In the genomic region with DNA sequence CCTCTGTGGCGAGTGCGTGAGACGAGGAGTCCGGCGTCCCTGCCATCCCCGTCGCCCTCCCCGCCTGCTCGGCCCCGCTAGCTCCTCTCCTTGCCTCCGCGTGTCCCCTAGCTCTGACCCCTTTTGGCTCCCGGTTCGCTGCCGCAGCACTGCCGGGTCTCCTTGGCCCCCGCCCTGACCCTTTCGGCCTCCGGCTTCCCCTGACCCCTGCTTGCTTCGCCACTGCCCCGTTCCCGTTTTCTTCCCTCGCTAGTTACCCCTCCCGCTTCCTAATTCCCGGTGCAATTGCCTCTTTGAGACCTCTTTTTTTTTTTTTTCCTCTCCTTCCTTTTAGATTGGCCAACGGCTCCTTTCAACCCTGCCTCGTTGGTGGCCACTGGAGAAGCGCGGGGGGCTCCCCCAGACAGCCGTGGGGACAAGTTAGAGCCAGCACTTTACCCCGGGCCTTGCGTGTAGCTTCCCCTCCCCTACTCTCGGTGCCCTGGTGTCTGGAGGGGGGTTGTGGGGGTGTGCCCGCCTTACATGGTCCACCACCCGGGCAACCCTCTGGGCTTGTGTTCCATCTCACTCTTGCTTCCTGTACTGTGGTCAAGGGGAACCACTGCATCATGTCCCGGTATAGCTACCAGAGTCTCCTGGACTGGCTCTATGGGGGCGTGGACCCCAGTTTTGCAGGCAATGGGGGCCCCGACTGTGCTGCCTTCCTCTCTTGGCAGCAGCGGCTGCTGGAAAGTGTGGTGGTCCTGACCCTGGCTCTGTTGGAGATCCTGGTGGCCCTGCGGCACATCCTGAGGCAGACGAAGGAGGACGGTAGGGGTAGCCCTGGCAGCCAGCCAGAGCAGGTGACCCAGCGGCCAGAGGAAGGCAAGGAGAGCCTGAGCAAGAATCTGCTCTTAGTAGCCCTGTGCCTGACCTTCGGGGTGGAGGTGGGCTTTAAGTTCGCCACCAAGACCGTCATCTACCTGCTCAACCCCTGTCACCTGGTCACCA, we compare ENCODE assay signal across 8 cellular contexts. TPM values are rescaled to one million over a fixed set of nuclear protein-coding genes. Genes with fewer than 3 reads are reported as not detected.
DNase-seq lines count a peak whose midpoint lies in the region; ATAC-seq, FAIRE-seq and TF ChIP-seq lines count a peak whose summit lies in the region.

No MANE protein-coding gene starts in this region.

- H3K36me3 ChIP-seq in DND-41 (ENCODE audit: insufficient read depth, low read length) (0 out of 2 replicates have a peak, but pooled peaks cover 7% of the 10 kb centered on the region), HEK293 (ENCODE audit: control insufficient read depth in 2 of 2, insufficient read depth in 1 of 2, low read length in 2 of 2) (no peaks in the 10 kb centered on the region), endothelial cell of umbilical vein (ENCODE audit: control insufficient read depth in 2 of 2, extremely low read depth in 1 of 2, insufficient read depth in 2 of 2, low read length in 2 of 2) (no peaks in the 10 kb centered on the region)

- H3K4me1 Mint-ChIP-seq in T-cell (peaks cover 36 to 49% (median 39%) of the 10 kb centered on the region in 3 donors), naive B cell (peaks cover 33 to 53% (median 41%) of the 10 kb centered on the region in 3 donors)

- CTCF ChIA-PET in HEK293 (lab: Yijun Ruan, JAX): no interaction called here
- CTCF ChIA-PET in T-cell (lab: Charles Lee): interaction anchor here in 1 of 2 donors (0.8 kb wide), 1 partner anchor 518 kb away, joined by 3 read pairs; no protein-coding TSS in a partner anchor
- CTCF ChIA-PET in endothelial cell of umbilical vein (lab: Charles Lee): interaction anchor here (1.8 to 3.5 kb wide), 3 partner anchors 23 to 143 kb away, joined by 6 to 17 read pairs (median 11); no protein-coding TSS in a partner anchor

- peaks cover 6% of the 10 kb centered on the region for H3K36me3 Mint-ChIP-seq in T-cell
- no peaks in the 10 kb centered on the region for H3K36me3 Mint-ChIP-seq in naive B cell

- H3K79me2 ChIP-seq in DND-41 (ENCODE audit: insufficient read depth, low read length) (peaks cover 12% of the 10 kb centered on the region), endothelial cell of umbilical vein (ENCODE audit: control insufficient read depth, insufficient read depth, low read length) (peaks cover 2% of the 10 kb centered on the region)

- TF ChIP-seq CTCF in DND-41 (IDR thresholded peaks at IDR 0.05; ENCODE audit: borderline replicate concordance, extremely low read depth, low read length, poor library complexity, severe bottlenecking) (no peak), HEK293 (tag by site-specific recombination; IDR thresholded peaks at IDR 0.05) (no peak), endothelial cell of umbilical vein (IDR thresholded peaks at IDR 0.05; ENCODE audit: extremely low read depth in 1 of 2, insufficient read depth in 1 of 2, low read depth in 1 of 2, low read length in 2 of 2) (no peak)

- no peaks in the 10 kb centered on the region for H4K20me1 ChIP-seq in DND-41 (ENCODE audit: insufficient read depth, low read length)
- H4K20me1 ChIP-seq in endothelial cell of umbilical vein (replicated peaks; ENCODE audit: control insufficient read depth, extremely low read depth, insufficient read depth, low read length): no peaks in the 10 kb centered on the region

- H3K27me3 Mint-ChIP-seq in T-cell (peaks cover 0 to 3% of the 10 kb centered on the region in 2 donors), naive B cell (no peaks in the 10 kb centered on the region)

- no peaks in the 10 kb centered on the region for H3K27me3 ChIP-seq in DND-41 (ENCODE audit: insufficient read depth, low read length, poor library complexity)
- H3K27me3 ChIP-seq in endothelial cell of umbilical vein (ENCODE audit: control insufficient read depth in 2 of 2, insufficient read depth in 2 of 2, low read length in 2 of 2): no peaks in the 10 kb centered on the region

- H3K4me2 ChIP-seq in DND-41 (ENCODE audit: insufficient read depth, low read length): peak overlapping the region; percentile 79
- H3K4me2 ChIP-seq in endothelial cell of umbilical vein (ENCODE audit: insufficient read depth, low read length): peak overlapping the region; percentile 67

- ATAC-seq in DND-41 (ENCODE audit: insufficient read depth, low read depth) (peak; percentile 20), T-cell (replicated peaks in 1 of 4) (peak in 2 of 4 experiments; percentile 3 to 6), naive B cell (ENCODE audit: low read depth in 2 of 2) (peak; percentile 22 to 36), GM18868 (IDR thresholded peaks at IDR 0.05; ENCODE audit: unreplicated experiment) (no peak)

- TF ChIP-seq POLR2A in endothelial cell of umbilical vein (IDR thresholded peaks at IDR 0.05; ENCODE audit: low read depth, low read length): no peak

- H3K9me3 ChIP-seq in DND-41 (ENCODE audit: insufficient read depth, low read length, severe bottlenecking) (no peaks in the 10 kb centered on the region), HEK293 (ENCODE audit: control insufficient read depth, insufficient read depth, low read depth, low read length) (no peaks in the 10 kb centered on the region), endothelial cell of umbilical vein (replicated peaks; ENCODE audit: control insufficient read depth, insufficient read depth, low read length) (no peaks in the 10 kb centered on the region)

- H3K9me3 Mint-ChIP-seq in T-cell (no peaks in the 10 kb centered on the region), naive B cell (peaks cover 0 to 7% (median 0%) of the 10 kb centered on the region in 7 donors)

- H3K4me1 ChIP-seq in DND-41 (ENCODE audit: insufficient read depth, low read length) (peaks cover 29% of the 10 kb centered on the region), HEK293 (ENCODE audit: control insufficient read depth, insufficient read depth, low read length) (peaks cover 3% of the 10 kb centered on the region), endothelial cell of umbilical vein (ENCODE audit: control insufficient read depth, extremely low read depth, insufficient read depth, low read length) (peaks cover 6% of the 10 kb centered on the region)

- POLR2A ChIA-PET in HEK293 (lab: Yijun Ruan, JAX): interaction anchor here (1.6 to 2.0 kb wide), 4 partner anchors 9 to 467 kb away, joined by 4 to 11 read pairs (median 4); partner anchors contain the start of gene NXT2
- POLR2A ChIA-PET in T-cell (lab: Charles Lee): interaction anchor here in 1 of 2 donors (0.7 kb wide), 2 partner anchors 10 to 260 kb away, joined by 3 read pairs; no protein-coding TSS in a partner anchor
- POLR2A ChIA-PET in endothelial cell of umbilical vein (lab: Charles Lee): interaction anchor here (0.9 to 1.1 kb wide), 2 partner anchors 41 to 48 kb away, joined by 3 read pairs; no protein-coding TSS in a partner anchor

- H3K27ac Mint-ChIP-seq in T-cell: peak overlapping the region; percentile 49 to 72
- peak overlapping the region in 5 of 6 donors; percentile 39 to 94 (median 87) for H3K27ac Mint-ChIP-seq in naive B cell

- H3K4me3 ChIP-seq in DND-41 (ENCODE audit: low read depth in 1 of 2, low read length in 2 of 2): peak overlapping the region; percentile 45 to 73; a peak in 3 of 4 replicates
- H3K4me3 ChIP-seq in HEK293 (ENCODE audit: low read depth, low read length): peak overlapping the region; percentile 52
- H3K4me3 ChIP-seq in endothelial cell of umbilical vein (replicated peaks in 1 of 3; ENCODE audit: insufficient read depth in 1 of 3, low read depth in 1 of 3, low read length in 3 of 3): peak overlapping the region; percentile 55 to 70 (median 68)

- DNase-seq in DND-41 (peak; percentile 13), T-cell (peak in 5 of 34 experiments; percentile 2 to 23 (median 8)), endothelial cell of umbilical vein (ENCODE audit: low read depth, low spot score) (no peak), naive B cell (peak; percentile 44), HPDE6-E6E7 (ENCODE audit: extremely low spot score) (no peak), H4 (ENCODE audit: low spot score) (no peak)

- TSS peak; percentile 23 for BruUV-seq in endothelial cell of umbilical vein (replicated peaks; lab: Mats Ljungman, UMichigan)

- no peaks in the 10 kb centered on the region for H3K9me1 ChIP-seq in endothelial cell of umbilical vein (replicated peaks; ENCODE audit: control insufficient read depth, extremely low read depth, insufficient read depth, low read length)

- H3K4me3 Mint-ChIP-seq in T-cell: peak overlapping the region; percentile 85 to 93 (median 85)
- peak overlapping the region; percentile 87 to 96 (median 91) for H3K4me3 Mint-ChIP-seq in naive B cell

- intact Hi-C loops in endothelial cell of umbilical vein (cut with micrococcal nuclease): loop anchor here (1.0 to 5.0 kb wide), 2 partner anchors 49 to 144 kb away; no protein-coding TSS in a partner anchor

- H2AFZ ChIP-seq in DND-41 (ENCODE audit: low read depth, low read length) (peak overlapping the region; percentile 62), endothelial cell of umbilical vein (ENCODE audit: low read depth, low read length) (peak overlapping the region; percentile 64)

- peak overlapping the region; percentile 72 for H3K9ac ChIP-seq in DND-41 (ENCODE audit: low read depth, low read length)
- peak overlapping the region; percentile 71 for H3K9ac ChIP-seq in endothelial cell of umbilical vein (replicated peaks; ENCODE audit: extremely low read depth, insufficient read depth, low read length)

- dilution Hi-C loops in endothelial cell of umbilical vein (cut with MboI; ENCODE audit: extremely low pct_ligation_motif_present, low sequenced_read_pairs): no loop called here

- H3K27ac ChIP-seq in DND-41 (ENCODE audit: low read length): peak overlapping the region; percentile 57
- H3K27ac ChIP-seq in HEK293 (ENCODE audit: extremely low read depth, low read depth, low read length): peak overlapping the region; percentile 76; the same call in 1 of the 2 replicates
- H3K27ac ChIP-seq in endothelial cell of umbilical vein (ENCODE audit: insufficient read depth, low read depth, low read length): peak overlapping the region; percentile 48

- peak; percentile 67 for FAIRE-seq in endothelial cell of umbilical vein (lab: Jason Lieb, UNC)

TF ChIP-seq in endothelial cell of umbilical vein, 7 proteins besides CTCF, POLR2A, EP300 and RAD21 (continues in another document):
- TF ChIP-seq EZH2 (IDR thresholded peaks at IDR 0.05; ENCODE audit: borderline replicate concordance, low read depth, low read length, severe bottlenecking) (no peak), POLR2AphosphoS5 (IDR thresholded peaks at IDR 0.05; ENCODE audit: insufficient read depth, low read depth, low read length) (no peak)

RNA-seq across cellular contexts. Expression of gene TMEM164, which starts 0.5 kb away (rescaled TPM):
- total RNA-seq in T-cell (10 to 100 TPM; 16.9 to 20.6 (median 19.8) TPM), endothelial cell of umbilical vein (22.2 and 25.1 TPM in 2 replicates)
- polyA plus RNA-seq in endothelial cell of umbilical vein (11.1 and 12.8 TPM in 2 replicates), naive B cell (ENCODE audit: low read depth in 6 of 6) (1 to 10 TPM in 5 of 6 donors, not detected in 1; 1.4 to 2.4 (median 1.8) TPM)
- 12.9 and 14.2 TPM in 2 replicates for polyA plus RNA-seq in endothelial cell of umbilical vein (2011; cell fraction: cytosol; rRNA removed)
- 21.0 and 23.6 TPM in 2 replicates for polyA plus RNA-seq in endothelial cell of umbilical vein (2011; cell fraction: nucleus; rRNA removed)
- polyA plus RNA-seq in endothelial cell of umbilical vein (2012): 15.8 and 18.4 TPM in 2 replicates
- polyA minus RNA-seq in endothelial cell of umbilical vein: 23.5 and 26.4 TPM in 2 replicates
- 14.8 TPM for polyA minus RNA-seq in endothelial cell of umbilical vein (2011; cell fraction: cytosol; rRNA and poly(A)+ RNA removed)
- polyA minus RNA-seq in endothelial cell of umbilical vein (2011; cell fraction: nucleus; rRNA and poly(A)+ RNA removed): 14.4 and 17.1 TPM in 2 replicates
- total RNA-seq in H4 (2014; rRNA removed; shearing (Covaris generic)): 13.5 and 17.4 TPM in 2 replicates

Comparison
In these comparisons a context has a peak if more than half of its experiments do, and no peak if none do; other contexts are left out.
1. DNase-seq: peak in DND-41 (single experiment) and naive B cell (single experiment); none in endothelial cell of umbilical vein (single experiment), HPDE6-E6E7 (single experiment) and H4 (single experiment).
2. Peak in every context shown above with its lines, with median percentiles within 50 percentile points of each other: H3K27ac ChIP-seq and H3K4me3 ChIP-seq.